10 cellular contexts compared by ENCODE assay signal in the genomic region with DNA sequence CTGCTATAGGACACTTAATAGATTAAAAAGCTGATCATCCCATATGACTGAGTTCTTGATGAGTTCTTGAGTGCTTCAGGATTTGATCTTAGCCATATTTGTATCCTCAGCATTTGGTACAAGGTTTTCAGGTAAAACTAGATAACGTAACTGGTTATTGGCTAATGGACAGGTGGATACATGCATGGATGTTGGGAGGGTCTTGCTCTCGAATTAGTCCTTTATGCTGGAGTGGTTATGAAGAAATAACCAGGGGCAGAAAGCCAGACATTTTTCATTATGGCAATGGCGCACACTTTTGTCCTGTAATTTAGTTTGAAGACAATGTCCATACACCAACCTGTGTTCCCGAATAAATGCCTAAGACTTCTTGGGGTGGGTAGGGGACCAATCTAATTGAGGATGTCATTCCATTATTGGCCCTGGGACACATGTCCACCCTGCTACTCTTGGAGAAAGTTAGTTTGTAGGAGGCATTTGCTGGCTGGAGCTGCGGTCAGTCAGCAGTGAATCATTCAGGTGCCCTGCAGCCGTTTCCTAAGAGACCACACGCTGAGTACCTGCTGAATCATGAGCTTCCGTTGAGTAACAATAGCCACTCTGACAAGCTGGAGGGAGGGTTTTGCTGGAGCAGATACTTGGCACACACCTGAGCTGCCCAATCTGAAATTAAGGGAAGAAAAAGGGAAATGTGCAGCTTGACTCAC.
DNase-seq lines count a peak whose midpoint lies in the region; ATAC-seq and TF ChIP-seq lines count a peak whose summit lies in the region.
"Had no signal": no experiment of that assay in that cellular context is flagged by ENCODE, and none has a peak within 500 bp of the region (broad histone marks: within the 10 kb centered on the region; RNA-seq: fewer than 3 reads in every experiment).

No MANE protein-coding gene starts in this region.

- H3K18ac ChIP-seq in trophoblast cell (ENCODE audit: low read length): no peak overlapping the region

- no peak overlapping the region for H2BK12ac ChIP-seq in trophoblast cell (ENCODE audit: low read length)

- no peak overlapping the region for H2AFZ ChIP-seq in trophoblast cell (ENCODE audit: insufficient read depth, low read length, poor library complexity)

- H4K8ac ChIP-seq in trophoblast cell (ENCODE audit: low read depth, low read length): no peak overlapping the region

- H3K79me1 ChIP-seq in trophoblast cell (ENCODE audit: low read length): no peaks in the 10 kb centered on the region

- no peaks in the 10 kb centered on the region for H3K4me1 ChIP-seq in trophoblast cell (ENCODE audit: control insufficient read depth in 1 of 2, insufficient read depth in 2 of 2, low read length in 2 of 2)

- TF ChIP-seq CTCF in epithelial cell of esophagus (IDR thresholded peaks at IDR 0.05; ENCODE audit: insufficient read depth, low read depth, low read length, missing control alignments): no peak

- POLR2A ChIA-PET in HEK293T (lab: Yijun Ruan, JAX): no interaction called here

- H3K4me2 ChIP-seq in trophoblast cell (ENCODE audit: low read length): no peak overlapping the region

- CTCF ChIA-PET in HEK293T (lab: Yijun Ruan, JAX): interaction anchor here (1.3 kb wide), 1 partner anchor 293 kb away, joined by 3 read pairs; no protein-coding TSS in a partner anchor

- DNase-seq in HS-5 (ENCODE audit: low read depth) (peak; percentile 53), NCI-H774 (lab: John Stamatoyannopoulos, UW) (peak; percentile 82), epithelial cell of esophagus (ENCODE audit: low read depth) (peak; percentile 99), trophoblast cell (peak; percentile 53 to 59), ecto neural progenitor cell (ENCODE audit: low spot score) (no peak), HEK293T (ENCODE audit: extremely low spot score) (no peak), NCI-H187 (lab: John Stamatoyannopoulos, UW) (no peak)
- DNase-seq: activated CD4-positive, alpha-beta memory T cell treated with anti-CD3 and anti-CD28 coated beads, Interleukin-2, amount 10 ng/mL, durations not matched to agents 7 days and 5 days; DMS79 treated with DMSO at 0.1 percent for 48 hours had no signal

- H3K4ac ChIP-seq in trophoblast cell (ENCODE audit: low read depth, low read length): no peak overlapping the region

- H2BK120ac ChIP-seq in trophoblast cell (ENCODE audit: insufficient read depth, low read length, poor library complexity): no peak overlapping the region

- H3K14ac ChIP-seq in trophoblast cell (ENCODE audit: low read length): no peak overlapping the region

- H2BK5ac ChIP-seq in trophoblast cell (ENCODE audit: low read depth, low read length, poor library complexity): no peak overlapping the region

- no peaks in the 10 kb centered on the region for H3K36me3 ChIP-seq in trophoblast cell (ENCODE audit: control insufficient read depth in 1 of 2, insufficient read depth in 2 of 2, low read length in 2 of 2)

- no peak overlapping the region for H4K12ac ChIP-seq in trophoblast cell (ENCODE audit: low read depth, low read length)

- WGBS in trophoblast cell (ENCODE audit: extremely low coverage, insufficient coverage, insufficient read length): no CpG with 5 or more reads among the region's 8 CpGs

- no peaks in the 10 kb centered on the region for H3K9me3 ChIP-seq in trophoblast cell (ENCODE audit: insufficient read depth, low read depth, low read length)

- no peak for ATAC-seq in HG02973 (IDR thresholded peaks at IDR 0.05; ENCODE audit: unreplicated experiment)

- no peak overlapping the region for H3K27ac ChIP-seq in trophoblast cell (ENCODE audit: low read depth, low read length)

- H3K4me3 ChIP-seq in epithelial cell of esophagus (ENCODE audit: low read length) (no peak overlapping the region), trophoblast cell (ENCODE audit: low read depth, low read length) (no peak overlapping the region)

- H2AK5ac ChIP-seq in trophoblast cell (ENCODE audit: low read length): no peak overlapping the region

- no peak overlapping the region for H4K91ac ChIP-seq in trophoblast cell (ENCODE audit: low read depth, low read length)

- H3K23ac ChIP-seq in trophoblast cell (ENCODE audit: low read length): no peak overlapping the region

- H3K27me3 ChIP-seq in trophoblast cell (ENCODE audit: insufficient read depth, low read length): no peaks in the 10 kb centered on the region

- H3K79me2 ChIP-seq in trophoblast cell (ENCODE audit: control insufficient read depth, insufficient read depth, low read length, poor library complexity): no peaks in the 10 kb centered on the region

- H3K9ac ChIP-seq in trophoblast cell (ENCODE audit: low read length): no peak overlapping the region

TF ChIP-seq in HEK293T, 16 proteins besides CTCF, POLR2A, EP300 and RAD21:
- TF ChIP-seq FOXK2 (IDR thresholded peaks at IDR 0.05): no peak
- no peak for TF ChIP-seq BHLHE40 (IDR thresholded peaks at IDR 0.05; ENCODE audit: borderline replicate concordance)
- no peak for TF ChIP-seq LEF1 (IDR thresholded peaks at IDR 0.05; ENCODE audit: borderline replicate concordance)
- no peak for TF ChIP-seq TARDBP (IDR thresholded peaks at IDR 0.05)
- no peak for TF ChIP-seq HDGF (IDR thresholded peaks at IDR 0.05; ENCODE audit: borderline replicate concordance)
- TF ChIP-seq SUZ12 (IDR thresholded peaks at IDR 0.05): no peak
- TF ChIP-seq NFRKB (IDR thresholded peaks at IDR 0.05): no peak
- TF ChIP-seq ELF4 (IDR thresholded peaks at IDR 0.05): no peak
- TF ChIP-seq ZNF384 (IDR thresholded peaks at IDR 0.05): no peak
- TF ChIP-seq, protein P1, sequence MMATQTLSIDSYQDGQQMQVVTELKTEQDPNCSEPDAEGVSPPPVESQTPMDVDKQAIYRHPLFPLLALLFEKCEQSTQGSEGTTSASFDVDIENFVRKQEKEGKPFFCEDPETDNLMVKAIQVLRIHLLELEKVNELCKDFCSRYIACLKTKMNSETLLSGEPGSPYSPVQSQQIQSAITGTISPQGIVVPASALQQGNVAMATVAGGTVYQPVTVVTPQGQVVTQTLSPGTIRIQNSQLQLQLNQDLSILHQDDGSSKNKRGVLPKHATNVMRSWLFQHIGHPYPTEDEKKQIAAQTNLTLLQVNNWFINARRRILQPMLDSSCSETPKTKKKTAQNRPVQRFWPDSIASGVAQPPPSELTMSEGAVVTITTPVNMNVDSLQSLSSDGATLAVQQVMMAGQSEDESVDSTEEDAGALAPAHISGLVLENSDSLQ (IDR thresholded peaks at IDR 0.05): no peak
- no peak for TF ChIP-seq FOXA1 (IDR thresholded peaks at IDR 0.05)
- TF ChIP-seq ARNT (IDR thresholded peaks at IDR 0.05): no peak
- TF ChIP-seq FOXM1 (IDR thresholded peaks at IDR 0.05; ENCODE audit: borderline replicate concordance): no peak
- no peak for TF ChIP-seq CTBP1 (IDR thresholded peaks at IDR 0.05; ENCODE audit: borderline replicate concordance)
TF ChIP-seq in HEK293T: peak in this region for 0.

Comparison
In these comparisons a context has a peak if more than half of its experiments do, and no peak if none do; other contexts are left out.
1. DNase-seq: peak in HS-5 (single experiment), NCI-H774 (single experiment), epithelial cell of esophagus (single experiment) and trophoblast cell (2 of 2); none in ecto neural progenitor cell (single experiment), HEK293T (single experiment) and NCI-H187 (0 of 2).